ENCODE assay signal across 9 cellular contexts in genomic region chr5:181248277-181248676, GRCh38. TPM values are rescaled to one million over a fixed set of nuclear protein-coding genes. Genes with fewer than 3 reads are reported as not detected.
DNase-seq lines count a peak whose midpoint lies in the region; ATAC-seq and TF ChIP-seq lines count a peak whose summit lies in the region.
"Had no signal": no experiment of that assay in that cellular context is flagged by ENCODE, and none has a peak within 500 bp of the region (broad histone marks: within the 10 kb centered on the region; RNA-seq: fewer than 3 reads in every experiment).

No MANE protein-coding gene starts in this region.

- peak overlapping the region; percentile 85 for H3K4me3 Mint-ChIP-seq in WTC11

- H3F3A ChIP-seq in GM23248 (ENCODE audit: insufficient read depth): peaks cover 20% of the 10 kb centered on the region

- TF ChIP-seq CTCF in WTC11 (IDR thresholded peaks at IDR 0.05): no peak
- TF ChIP-seq CTCF in gastroesophageal sphincter (IDR thresholded peaks at IDR 0.05): no peak

- peak overlapping the region; percentile 98 for H3K9ac ChIP-seq in GM23248
- peak overlapping the region; percentile 77 for H3K9ac ChIP-seq in skeletal muscle satellite cell (ENCODE audit: low read depth, low read length)

- H3K27ac ChIP-seq in GM23248: peak overlapping the region; percentile 97
- peak overlapping the region in 3 of 4 donors; percentile 93 to 97 (median 94) for H3K27ac ChIP-seq in gastroesophageal sphincter

- H3K27me3 ChIP-seq in GM23248 (replicated peaks; ENCODE audit: insufficient read depth) (no peaks in the 10 kb centered on the region), gastroesophageal sphincter (no peaks in the 10 kb centered on the region), skeletal muscle satellite cell (ENCODE audit: control insufficient read depth, insufficient read depth, low read length) (no peaks in the 10 kb centered on the region)

- H4K20me1 ChIP-seq in GM23248 (ENCODE audit: insufficient read depth): no peaks in the 10 kb centered on the region

- in situ Hi-C loops in GM23248 (cut with MboI): no loop called here

- ATAC-seq in WTC11: no peak
- ATAC-seq in gastroesophageal sphincter: no peak
- ATAC-seq in HG03280 (IDR thresholded peaks at IDR 0.05; ENCODE audit: unreplicated experiment): no peak
- no peak for ATAC-seq in HG02885 (IDR thresholded peaks at IDR 0.05; ENCODE audit: poor library complexity, unreplicated experiment)

- peak overlapping the region; percentile 87 for H3K4me3 ChIP-seq in GM23248
- H3K4me3 ChIP-seq in gastroesophageal sphincter: peak overlapping the region; percentile 63 to 76
- H3K4me3 ChIP-seq in skeletal muscle satellite cell (ENCODE audit: low read length): peak overlapping the region; percentile 83

- no peak overlapping the region for H2AFZ ChIP-seq in GM23248

- peaks cover 40% of the 10 kb centered on the region for H3K4me1 ChIP-seq in GM23248 (ENCODE audit: insufficient read depth)
- peaks cover 0 to 83% (median 38%) of the 10 kb centered on the region in 3 donors for H3K4me1 ChIP-seq in gastroesophageal sphincter
- peaks cover 35% of the 10 kb centered on the region for H3K4me1 ChIP-seq in skeletal muscle satellite cell (ENCODE audit: control insufficient read depth, insufficient read depth, low read length)

- no peaks in the 10 kb centered on the region for H3K9me3 ChIP-seq in GM23248 (ENCODE audit: low read depth)
- H3K9me3 ChIP-seq in gastroesophageal sphincter: no peaks in the 10 kb centered on the region
- no peaks in the 10 kb centered on the region for H3K9me3 ChIP-seq in skeletal muscle satellite cell (replicated peaks; ENCODE audit: low read length)

- H3K9me3 Mint-ChIP-seq in WTC11: no peaks in the 10 kb centered on the region

- H3K79me2 ChIP-seq in GM23248 (ENCODE audit: insufficient read depth): peaks cover 88% of the 10 kb centered on the region

- peaks cover 44% of the 10 kb centered on the region for H3K4me1 Mint-ChIP-seq in WTC11

- H3K27me3 Mint-ChIP-seq in WTC11 (ENCODE audit: low read depth): no peaks in the 10 kb centered on the region; the same call in 1 of the 2 replicates

- CTCF ChIA-PET in WTC11 (lab: Charles Lee): no interaction called here

- POLR2A ChIA-PET in WTC11 (lab: Charles Lee): no interaction called here

- TF ChIP-seq POLR2A in gastroesophageal sphincter (IDR thresholded peaks at IDR 0.05): no peak

- H3K27ac Mint-ChIP-seq in WTC11: peak overlapping the region; percentile 92

- H3K4me2 ChIP-seq in GM23248 (ENCODE audit: unreplicated experiment) (peak overlapping the region; percentile 81), skeletal muscle satellite cell (ENCODE audit: low read length) (peak overlapping the region; percentile 98)

- H3K36me3 Mint-ChIP-seq in WTC11: peaks cover 29% of the 10 kb centered on the region

- WGBS in GM23248 (ENCODE audit: low coverage in 1 of 2, low lambda C conversion rate in 2 of 2, missing lambda C conversion rate in 2 of 2), 2 experiments: 55 to 58% methylated on average over 4 of the region's 4 CpGs
- 46 to 53% methylated on average over 2 to 3 of the region's 4 CpGs for WGBS in gastroesophageal sphincter (ENCODE audit: low coverage in 1 of 2), 2 donors

- H3K36me3 ChIP-seq in GM23248 (ENCODE audit: low read depth): no peaks in the 10 kb centered on the region
- H3K36me3 ChIP-seq in gastroesophageal sphincter: peaks cover 0 to 28% of the 10 kb centered on the region in 2 donors
- H3K36me3 ChIP-seq in skeletal muscle satellite cell (ENCODE audit: insufficient read depth, low read length): peaks cover 30% of the 10 kb centered on the region

- no peak for TF ChIP-seq EP300 in gastroesophageal sphincter (IDR thresholded peaks at IDR 0.05)

- DNase-seq in GM23248 (no peak), WTC11 (ENCODE audit: low spot score) (no peak), NOMO-1 (lab: John Stamatoyannopoulos, UW; ENCODE audit: unreplicated experiment in 2 of 2) (no peak), NAMALWA (ENCODE audit: low spot score) (no peak)
- DNase-seq: NCI-H82 had no signal

- H3K9me2 ChIP-seq in GM23248 (ENCODE audit: insufficient read depth): no peaks in the 10 kb centered on the region

TF ChIP-seq in WTC11, 78 proteins besides CTCF, POLR2A, EP300 and RAD21:
- TF ChIP-seq ZNF232 (CRISPR knock-in tag; IDR thresholded peaks at IDR 0.05) (no peak), ZNF317 (CRISPR knock-in tag; IDR thresholded peaks at IDR 0.05; ENCODE audit: borderline replicate concordance, low read depth) (no peak), ESRRA (CRISPR knock-in tag; IDR thresholded peaks at IDR 0.05; ENCODE audit: borderline replicate concordance) (no peak), USF1 (CRISPR knock-in tag; IDR thresholded peaks at IDR 0.05) (no peak), TEAD4 (CRISPR knock-in tag; IDR thresholded peaks at IDR 0.05) (no peak), TCF7 (CRISPR knock-in tag; IDR thresholded peaks at IDR 0.05; ENCODE audit: low read depth) (no peak), SMAD4 (CRISPR knock-in tag; IDR thresholded peaks at IDR 0.05) (no peak), NFYB (CRISPR knock-in tag; conservative IDR thresholded peaks at IDR 0.05; ENCODE audit: low read depth) (no peak), ZSCAN18 (CRISPR knock-in tag; IDR thresholded peaks at IDR 0.05) (no peak), TEAD1 (CRISPR knock-in tag; IDR thresholded peaks at IDR 0.05) (no peak)

RNA-seq across cellular contexts. Expression of gene RACK1, which starts 4.6 kb away (rescaled TPM):
- 2,598 and 3,224 TPM in 2 replicates for total RNA-seq in GM23248 (2014; rRNA removed; shearing (Covaris generic))
- 837 and 864 TPM in 2 replicates for polyA plus RNA-seq in GM23248 (2016; fragmentation: Nextera tagmentation; extraction: Ambion mirVana)
- 2,360 to 2,535 TPM (median 2,479 TPM) in 3 replicates for total RNA-seq in WTC11 (2021)
- 1,000 to 10,000 TPM; 1,300 to 1,812 (median 1,580) TPM for total RNA-seq in gastroesophageal sphincter
- 4,235 and 6,485 TPM in 2 replicates for total RNA-seq in skeletal muscle satellite cell (2012; rRNA removed)

RNA-seq across cellular contexts. Expression of gene TRIM52, which starts 12.7 kb away (rescaled TPM):
- total RNA-seq in GM23248 (2014; rRNA removed; shearing (Covaris generic)): 6.6 and 7.8 TPM in 2 replicates
- polyA plus RNA-seq in GM23248 (2016; fragmentation: Nextera tagmentation; extraction: Ambion mirVana): 4.1 and 5.3 TPM in 2 replicates
- 7.8 to 10.1 TPM (median 8.7 TPM) in 3 replicates for total RNA-seq in WTC11 (2021)
- total RNA-seq in gastroesophageal sphincter: 10 to 100 TPM; 15.9 to 34.7 (median 22.2) TPM
- total RNA-seq in skeletal muscle satellite cell (2012; rRNA removed): 5.2 and 10.1 TPM in 2 replicates

RNA-seq across cellular contexts. Expression of gene TRIM41, which starts 25.2 kb away (rescaled TPM):
- 17.5 and 18.6 TPM in 2 replicates for total RNA-seq in GM23248 (2014; rRNA removed; shearing (Covaris generic))
- polyA plus RNA-seq in GM23248 (2016; fragmentation: Nextera tagmentation; extraction: Ambion mirVana): 3.8 and 4.3 TPM in 2 replicates
- total RNA-seq in WTC11 (2021) (31.9 to 33.5 TPM (median 32.2 TPM) in 3 replicates), gastroesophageal sphincter (10 to 100 TPM in 3 of 4 donors, 1 to 10 TPM in 1; 9.7 to 17.6 (median 12.1) TPM)
- total RNA-seq in skeletal muscle satellite cell (2012; rRNA removed): 11.4 and 12.5 TPM in 2 replicates

RNA-seq across cellular contexts. Expression of gene TRIM7, which starts 43.3 kb away (rescaled TPM):
- 1.4 and 6.8 TPM in 2 replicates for total RNA-seq in GM23248 (2014; rRNA removed; shearing (Covaris generic))
- polyA plus RNA-seq in GM23248 (2016; fragmentation: Nextera tagmentation; extraction: Ambion mirVana): 2.5 and 3.1 TPM in 2 replicates
- total RNA-seq in WTC11 (2021) (0.64 to 1.4 TPM (median 0.98 TPM) in 3 replicates), gastroesophageal sphincter (10 to 100 TPM in 1 of 4 donors, 1 to 10 TPM in 3; 3.0 to 11.0 (median 4.7) TPM)
- 4.6 and 6.8 TPM in 2 replicates for total RNA-seq in skeletal muscle satellite cell (2012; rRNA removed)
